23 cellular contexts compared by ENCODE assay signal in genomic region chr4:184929476-184929875, GRCh38.
"Had no signal": no experiment of that assay in that cellular context is flagged by ENCODE, and none has a peak within 500 bp of the region (broad histone marks: within the 10 kb centered on the region; RNA-seq: fewer than 3 reads in every experiment).

No MANE protein-coding gene starts in this region.

- H3K4me3 ChIP-seq: colonic mucosa, coronary artery, dorsolateral prefrontal cortex, esophagus squamous epithelium, gastrocnemius medialis, gastroesophageal sphincter, heart left ventricle, heart right ventricle had no signal

- H3K36me3 ChIP-seq: colonic mucosa, esophagus squamous epithelium, gastrocnemius medialis, gastroesophageal sphincter, heart left ventricle, heart right ventricle had no signal

- H3K4me1 ChIP-seq: colonic mucosa, esophagus squamous epithelium, foreskin keratinocyte, gastroesophageal sphincter, heart left ventricle, heart right ventricle had no signal

- H3K27me3 Mint-ChIP-seq: dendritic cell treated with granulocyte-macrophage colony-stimulating factor and Interleukin-4, amounts not matched to agents 40 ng/mL and 50 ng/mL, for 4 days had no signal

- H3K4me3 Mint-ChIP-seq: dendritic cell treated with granulocyte-macrophage colony-stimulating factor and Interleukin-4, amounts not matched to agents 40 ng/mL and 50 ng/mL, for 4 days; effector memory CD8-positive, alpha-beta T cell; endodermal cell had no signal

- H3K27me3 ChIP-seq: colonic mucosa, gastrocnemius medialis, heart left ventricle had no signal

- H3K27ac Mint-ChIP-seq: dendritic cell treated with granulocyte-macrophage colony-stimulating factor and Interleukin-4, amounts not matched to agents 40 ng/mL and 50 ng/mL, for 4 days; effector memory CD8-positive, alpha-beta T cell; endodermal cell had no signal

- H3K27ac ChIP-seq: colonic mucosa, coronary artery, dorsolateral prefrontal cortex, epithelial cell of prostate, esophagus squamous epithelium, foreskin keratinocyte, gastrocnemius medialis, gastroesophageal sphincter, heart left ventricle, heart right ventricle had no signal

- DNase-seq: cortex of kidney; dermis blood vessel endothelial cell; dorsolateral prefrontal cortex; effector CD4-positive, alpha-beta T cell; effector CD8-positive, alpha-beta T cell; effector memory CD4-positive, alpha-beta T cell; effector memory CD8-positive, alpha-beta T cell; endodermal cell; erythroblast; esophagus squamous epithelium; foreskin fibroblast; foreskin keratinocyte; foreskin melanocyte; gastrocnemius medialis; glutamatergic neuron; head of caudate nucleus; heart left ventricle; heart right ventricle had no signal

- H3K9me3 ChIP-seq: colonic mucosa, esophagus squamous epithelium, gastrocnemius medialis had no signal
